ENCODE assay signal across 14 cellular contexts in genomic region chr13:91351123-91351522, GRCh38. TPM values are rescaled to one million over a fixed set of nuclear protein-coding genes. Genes with fewer than 3 reads are reported as not detected.
DNase-seq lines count a peak whose midpoint lies in the region; ATAC-seq and TF ChIP-seq lines count a peak whose summit lies in the region.
"Had no signal": no experiment of that assay in that cellular context is flagged by ENCODE, and none has a peak within 500 bp of the region (broad histone marks: within the 10 kb centered on the region; RNA-seq: fewer than 3 reads in every experiment).

No MANE protein-coding gene starts in this region.

- peaks cover 32% of the 10 kb centered on the region for H3K4me1 Mint-ChIP-seq in GM23338
- peaks cover 46% of the 10 kb centered on the region for H3K4me1 Mint-ChIP-seq in activated CD4-positive, alpha-beta memory T cell treated with anti-CD3 and anti-CD28 coated beads for 36 hours (ENCODE audit: low read depth)

- H3K4me1 ChIP-seq in BE2C (peaks cover 6% of the 10 kb centered on the region), GM23338 (ENCODE audit: insufficient read depth) (peaks cover 27% of the 10 kb centered on the region), iPS-20b (ENCODE audit: insufficient read depth, low read length) (peaks cover 15% of the 10 kb centered on the region), mesenchymal stem cell (ENCODE audit: control insufficient read depth, insufficient read depth, low read depth, low read length) (peaks cover 4% of the 10 kb centered on the region)

- WGBS in mesenchymal stem cell = 80% methylated on average over 4 of the region's 5 CpGs

- H3F3A ChIP-seq in GM23338 (replicated peaks; ENCODE audit: low read depth) = peaks cover 27% of the 10 kb centered on the region

- DNase-seq in BE2C = no peak
- DNase-seq in GM23338 (ENCODE audit: low spot score) = no peak
- DNase-seq in activated CD4-positive, alpha-beta memory T cell treated with anti-CD3 and anti-CD28 coated beads for 36 hours = no peak
- no peak for DNase-seq in mesenchymal stem cell
- DNase-seq in germinal center (ENCODE audit: low spot score) = no peak
- no peak for DNase-seq in stimulated activated naive CD4-positive, alpha-beta T cell treated with Interleukin-2 at 50 U/mL for 16 hours (lab: John Stamatoyannopoulos, UW)
- DNase-seq: NCI-H1105 treated with DMSO at 0.1 percent for 48 hours, NCI-H774, SW 1271, upper lobe of right lung had no signal

- H4K8ac ChIP-seq in mesenchymal stem cell (ENCODE audit: low read length) = no peak overlapping the region

- no peak overlapping the region for H2BK120ac ChIP-seq in mesenchymal stem cell (ENCODE audit: low read depth, low read length)

- no peak overlapping the region for H2BK12ac ChIP-seq in mesenchymal stem cell (ENCODE audit: low read length in 2 of 2)

- no peak overlapping the region for H3K4ac ChIP-seq in mesenchymal stem cell (ENCODE audit: low read depth in 1 of 2, low read length in 2 of 2)

- peak overlapping the region; percentile 99 for H3K4me3 Mint-ChIP-seq in GM23338
- H3K4me3 Mint-ChIP-seq in activated CD4-positive, alpha-beta memory T cell treated with anti-CD3 and anti-CD28 coated beads for 36 hours = peak overlapping the region; percentile 98
- H3K4me3 Mint-ChIP-seq: central memory CD8-positive, alpha-beta T cell had no signal

- H3K79me1 ChIP-seq in mesenchymal stem cell (replicated peaks; ENCODE audit: low read length, poor library complexity, severe bottlenecking) = peaks cover 2% of the 10 kb centered on the region

- intact Hi-C loops in activated CD4-positive, alpha-beta memory T cell treated with anti-CD3 and anti-CD28 coated beads for 36 hours (cut with micrococcal nuclease) = no loop called here

- H2AFZ ChIP-seq in GM23338 = no peak overlapping the region
- H2AFZ ChIP-seq in mesenchymal stem cell (ENCODE audit: low read depth, low read length) = no peak overlapping the region

- H4K20me1 ChIP-seq in GM23338 (replicated peaks; ENCODE audit: insufficient read depth) = peaks cover 64% of the 10 kb centered on the region

- H4K91ac ChIP-seq in mesenchymal stem cell (ENCODE audit: low read length) = no peak overlapping the region

- peaks cover 18% of the 10 kb centered on the region for H3K27me3 Mint-ChIP-seq in GM23338 (ENCODE audit: insufficient read depth, low read depth, poor library complexity)
- no peaks in the 10 kb centered on the region for H3K27me3 Mint-ChIP-seq in activated CD4-positive, alpha-beta memory T cell treated with anti-CD3 and anti-CD28 coated beads for 36 hours
- H3K27me3 Mint-ChIP-seq: central memory CD8-positive, alpha-beta T cell had no signal

- no peak overlapping the region for H2BK15ac ChIP-seq in mesenchymal stem cell (ENCODE audit: low read depth, poor library complexity, severe bottlenecking)

- H3K9me2 ChIP-seq in GM23338 (ENCODE audit: insufficient read depth) = no peaks in the 10 kb centered on the region

- peaks cover 4% of the 10 kb centered on the region; the same call in 2 of the 3 replicates for H3K9me3 Mint-ChIP-seq in GM23338
- no peaks in the 10 kb centered on the region for H3K9me3 Mint-ChIP-seq in activated CD4-positive, alpha-beta memory T cell treated with anti-CD3 and anti-CD28 coated beads for 36 hours
- H3K9me3 Mint-ChIP-seq: central memory CD8-positive, alpha-beta T cell had no signal

- no peak overlapping the region for H2BK5ac ChIP-seq in mesenchymal stem cell (ENCODE audit: low read depth, low read length, poor library complexity, severe bottlenecking)

- H3K79me2 ChIP-seq in GM23338 (replicated peaks; ENCODE audit: insufficient read depth) = peaks cover 61% of the 10 kb centered on the region

- TF ChIP-seq CTCF in BE2C (IDR thresholded peaks at IDR 0.05; ENCODE audit: low read depth, low read length) (no peak), GM23338 (conservative IDR thresholded peaks at IDR 0.05; ENCODE audit: low read depth in 2 of 2) (no peak)

- H3K14ac ChIP-seq in mesenchymal stem cell (ENCODE audit: low read length in 2 of 2) = no peak overlapping the region

- H3K23ac ChIP-seq in mesenchymal stem cell (ENCODE audit: low read length in 2 of 2) = no peak overlapping the region

- POLR2A ChIA-PET in activated CD4-positive, alpha-beta memory T cell treated with anti-CD3 and anti-CD28 coated beads for 36 hours (lab: Charles Lee) = no interaction called here

- peaks cover 73% of the 10 kb centered on the region for H3K36me3 Mint-ChIP-seq in GM23338 (ENCODE audit: low read depth)
- peaks cover 68% of the 10 kb centered on the region for H3K36me3 Mint-ChIP-seq in activated CD4-positive, alpha-beta memory T cell treated with anti-CD3 and anti-CD28 coated beads for 36 hours

- CTCF ChIA-PET in activated CD4-positive, alpha-beta memory T cell treated with anti-CD3 and anti-CD28 coated beads for 36 hours (lab: Charles Lee) = no interaction called here

- ATAC-seq in GM23338 (no peak), GM21367 (IDR thresholded peaks at IDR 0.05; ENCODE audit: unreplicated experiment) (no peak)
- ATAC-seq: upper lobe of right lung had no signal

- no peak overlapping the region for H3K27ac Mint-ChIP-seq in GM23338
- H3K27ac Mint-ChIP-seq in activated CD4-positive, alpha-beta memory T cell treated with anti-CD3 and anti-CD28 coated beads for 36 hours = peak overlapping the region; percentile 23

- H3K27ac ChIP-seq in GM23338 (ENCODE audit: low read depth) = 0 out of 2 replicates have a peak overlapping the region, but pooled peaks have one; percentile 7
- H3K27ac ChIP-seq in iPS-20b (ENCODE audit: low read length) = no peak overlapping the region
- H3K27ac ChIP-seq in mesenchymal stem cell (ENCODE audit: low read length, poor library complexity, severe bottlenecking) = no peak overlapping the region
- H3K27ac ChIP-seq: upper lobe of right lung had no signal

- H3K4me2 ChIP-seq in GM23338 (peak overlapping the region; percentile 91), mesenchymal stem cell (ENCODE audit: low read length, poor library complexity, severe bottlenecking) (no peak overlapping the region)

- H3K9me3 ChIP-seq in BE2C = no peaks in the 10 kb centered on the region; the same call in 1 of the 2 replicates
- H3K9me3 ChIP-seq in iPS-20b (ENCODE audit: insufficient read depth, low read depth, low read length) = no peaks in the 10 kb centered on the region
- no peaks in the 10 kb centered on the region for H3K9me3 ChIP-seq in mesenchymal stem cell (ENCODE audit: control insufficient read depth, low read length)
- H3K9me3 ChIP-seq: upper lobe of right lung had no signal

- H3K27me3 ChIP-seq in BE2C (peaks cover 15% of the 10 kb centered on the region), GM23338 (ENCODE audit: insufficient read depth) (no peaks in the 10 kb centered on the region), iPS-20b (ENCODE audit: insufficient read depth, low read length) (peaks cover 8% of the 10 kb centered on the region), mesenchymal stem cell (ENCODE audit: control insufficient read depth in 1 of 2, insufficient read depth in 1 of 2, low read length in 2 of 2) (peaks cover 0 to 2% of the 10 kb centered on the region in 2 experiments)
- H3K27me3 ChIP-seq: upper lobe of right lung had no signal

- peaks cover 80% of the 10 kb centered on the region for H3K36me3 ChIP-seq in BE2C
- H3K36me3 ChIP-seq in GM23338 (ENCODE audit: insufficient read depth) = peaks cover 69% of the 10 kb centered on the region
- peaks cover 72% of the 10 kb centered on the region for H3K36me3 ChIP-seq in iPS-20b (ENCODE audit: insufficient read depth, low read depth, low read length)
- peaks cover 9 to 62% of the 10 kb centered on the region in 2 experiments for H3K36me3 ChIP-seq in mesenchymal stem cell (ENCODE audit: control insufficient read depth in 1 of 2, insufficient read depth in 2 of 2, low read depth in 1 of 2, low read length in 2 of 2)

- peak overlapping the region; percentile 85 for H3K4me3 ChIP-seq in BE2C (ENCODE audit: low read depth, low read length)
- peak overlapping the region; percentile 82 for H3K4me3 ChIP-seq in GM23338
- H3K4me3 ChIP-seq in iPS-20b (ENCODE audit: low read length) = peak overlapping the region; percentile 96
- H3K4me3 ChIP-seq in mesenchymal stem cell (ENCODE audit: insufficient read depth in 1 of 2, low read depth in 1 of 2, low read length in 2 of 2) = peak overlapping the region in 1 of 2 experiments; percentile 94
- H3K4me3 ChIP-seq: upper lobe of right lung had no signal

- H3K9ac ChIP-seq in iPS-20b (ENCODE audit: low read depth, low read length) (peak overlapping the region; percentile 99; the same call in 1 of the 2 replicates), mesenchymal stem cell (ENCODE audit: low read length) (no peak overlapping the region)

- no peak overlapping the region for H3K18ac ChIP-seq in mesenchymal stem cell (ENCODE audit: low read depth in 1 of 2, low read length in 2 of 2)

- H2AK5ac ChIP-seq in mesenchymal stem cell (ENCODE audit: low read length, severe bottlenecking) = no peak overlapping the region

TF ChIP-seq in GM23338, 12 proteins besides CTCF, POLR2A, EP300 and RAD21 (continues in another document):
- no peak for TF ChIP-seq ZNF331 (CRISPR knock-in tag; IDR thresholded peaks at IDR 0.05; ENCODE audit: low read depth)
- no peak for TF ChIP-seq CREB1 (CRISPR knock-in tag; IDR thresholded peaks at IDR 0.05; ENCODE audit: low read depth)

RNA-seq across cellular contexts. Expression of gene MIR17HG, which starts 3.6 kb away (rescaled TPM):
- polyA plus RNA-seq in BE2C (2012; ENCODE audit: insufficient read depth, insufficient read length, low read depth) = 1.9 TPM
- total RNA-seq in GM23338 (2014; rRNA removed; shearing (Covaris generic)) = 44.8 and 46.0 TPM in 2 replicates
- 9.1 and 14.8 TPM in 2 replicates for polyA plus RNA-seq in GM23338 (2016; fragmentation: Nextera tagmentation; extraction: Ambion mirVana)
- total RNA-seq in activated CD4-positive, alpha-beta memory T cell treated with anti-CD3 and anti-CD28 coated beads for 36 hours = 10 to 100 TPM; 19.5 to 22.0 TPM
- polyA plus RNA-seq in mesenchymal stem cell (2013, experiment 1 of 2) = 0.10 TPM
- polyA plus RNA-seq in mesenchymal stem cell (2013, experiment 2 of 2) = 0.12 TPM

RNA-seq across cellular contexts. Expression of gene GPC5, which starts 47.3 kb away (rescaled TPM):
- 3.8 TPM for polyA plus RNA-seq in BE2C (2012; ENCODE audit: insufficient read depth, insufficient read length, low read depth)
- 1.1 and 1.2 TPM in 2 replicates for total RNA-seq in GM23338 (2014; rRNA removed; shearing (Covaris generic))
- polyA plus RNA-seq in GM23338 (2016; fragmentation: Nextera tagmentation; extraction: Ambion mirVana) = 0.78 and 0.95 TPM in 2 replicates
- total RNA-seq in activated CD4-positive, alpha-beta memory T cell treated with anti-CD3 and anti-CD28 coated beads for 36 hours = under 1 TPM; 0.17 to 0.29 TPM
- polyA plus RNA-seq in mesenchymal stem cell (2013, experiment 1 of 2) = 0.40 TPM
- polyA plus RNA-seq in mesenchymal stem cell (2013, experiment 2 of 2) = 0.40 TPM
- total RNA-seq: pulmonary artery endothelial cell had no signal
